In genomic region chr12:109549613-109550309, GRCh38 we compare ENCODE assay signal across 15 cellular contexts.
"Had no signal": no experiment of that assay in that cellular context is flagged by ENCODE, and none has a peak within 500 bp of the region (broad histone marks: within the 10 kb centered on the region; RNA-seq: fewer than 3 reads in every experiment).

No MANE protein-coding gene starts in this region.

- H3K4me3 ChIP-seq: lung, psoas muscle, upper lobe of left lung had no signal

- H3K4me3 Mint-ChIP-seq: activated naive CD4-positive, alpha-beta T cell treated with anti-CD3 and anti-CD28 coated beads, Interleukin-2, amount 50 U/mL, for 24 hours; naive B cell had no signal

- H3K36me3 ChIP-seq: brain microvascular endothelial cell, upper lobe of left lung had no signal

- H3K27ac Mint-ChIP-seq: activated naive CD4-positive, alpha-beta T cell treated with anti-CD3 and anti-CD28 coated beads, Interleukin-2, amount 50 U/mL, for 24 hours; naive B cell had no signal

- H3K9me3 ChIP-seq: psoas muscle, upper lobe of left lung had no signal

- H3K27ac ChIP-seq: brain microvascular endothelial cell, psoas muscle, upper lobe of left lung, VCaP had no signal

- H3K36me3 Mint-ChIP-seq: activated naive CD4-positive, alpha-beta T cell treated with anti-CD3 and anti-CD28 coated beads, Interleukin-2, amount 50 U/mL, for 24 hours; naive B cell had no signal

- H3K9me3 Mint-ChIP-seq: activated naive CD4-positive, alpha-beta T cell treated with anti-CD3 and anti-CD28 coated beads, Interleukin-2, amount 50 U/mL, for 24 hours; naive B cell had no signal

- DNase-seq: amniotic stem cell; brain microvascular endothelial cell; cerebellar nuclear complex; hippocampal formation; kidney glomerular epithelial cell; naive B cell; psoas muscle; stimulated activated CD4-positive, alpha-beta T cell treated with anti-CD3 and anti-CD28 coated beads, Interleukin-12 subunit alpha, Interleukin-12 subunit beta, amount 100 ng/mL, for 4 hours; stimulated activated CD4-positive, alpha-beta T cell treated with anti-CD3 and anti-CD28 coated beads, Interleukin-2, amount 100 ng/mL, for 48 hours; stimulated activated naive CD4-positive, alpha-beta T cell treated with Interleukin-2 at 50 U/mL for 16 hours; T-helper 1 cell; upper lobe of left lung had no signal
